ENCODE assay signal across 14 cellular contexts in the genomic region with DNA sequence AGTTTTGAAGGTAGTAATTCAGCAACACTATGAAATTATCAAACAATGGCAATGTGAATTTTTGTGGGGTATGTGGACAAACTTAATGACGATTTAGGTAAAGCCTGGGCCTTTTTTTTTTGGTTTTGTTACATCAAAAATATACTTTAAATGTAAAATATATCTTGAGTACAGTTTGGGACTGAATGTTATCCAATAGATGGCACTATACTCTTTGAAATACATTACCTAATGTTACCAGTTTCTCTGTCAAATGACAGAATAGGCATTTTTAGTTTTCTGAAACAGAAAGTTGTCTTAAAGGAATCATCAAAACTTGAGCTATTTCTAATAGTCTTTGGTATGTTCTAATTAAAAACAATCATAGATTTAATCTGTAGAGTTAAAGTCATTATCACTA.
DNase-seq lines count a peak whose midpoint lies in the region; ATAC-seq and TF ChIP-seq lines count a peak whose summit lies in the region.
"Had no signal": no experiment of that assay in that cellular context is flagged by ENCODE, and none has a peak within 500 bp of the region (broad histone marks: within the 10 kb centered on the region; RNA-seq: fewer than 3 reads in every experiment).

No MANE protein-coding gene starts in this region.

- H3K36me3 ChIP-seq in ACC112 (ENCODE audit: insufficient read depth, low read length) (no peaks in the 10 kb centered on the region), OCI-LY3 (replicated peaks; ENCODE audit: low read depth, low read length) (no peaks in the 10 kb centered on the region), fibroblast of lung (ENCODE audit: control insufficient read depth, insufficient read depth, low read length) (no peaks in the 10 kb centered on the region)
- H3K36me3 ChIP-seq: esophagus squamous epithelium, Peyer's patch had no signal

- H3K9ac ChIP-seq in OCI-LY3 (ENCODE audit: low read length) (no peak overlapping the region), fibroblast of lung (ENCODE audit: insufficient read depth, low read length) (no peak overlapping the region)

- no peaks in the 10 kb centered on the region for H3K9me3 ChIP-seq in OCI-LY3 (ENCODE audit: insufficient read depth, low read length)
- no peaks in the 10 kb centered on the region for H3K9me3 ChIP-seq in fibroblast of lung (ENCODE audit: control insufficient read depth, insufficient read depth, low read depth, low read length)
- H3K9me3 ChIP-seq: esophagus squamous epithelium had no signal

- H3K4me3 ChIP-seq in ACC112 (ENCODE audit: low read depth, low read length): no peak overlapping the region
- no peak overlapping the region for H3K4me3 ChIP-seq in OCI-LY3 (ENCODE audit: low read length)
- H3K4me3 ChIP-seq in fibroblast of lung (replicated peaks in 1 of 4; ENCODE audit: control extremely low read depth in 1 of 4, insufficient read depth in 1 of 4, low read depth in 3 of 4, low read length in 4 of 4): no peak overlapping the region
- H3K4me3 ChIP-seq: esophagus squamous epithelium, lung, Peyer's patch had no signal

- H3K4me2 ChIP-seq in OCI-LY3 (ENCODE audit: low read length) (no peak overlapping the region), fibroblast of lung (ENCODE audit: extremely low read depth, insufficient read depth, low read length) (no peak overlapping the region)

- H3K79me2 ChIP-seq in ACC112 (ENCODE audit: control insufficient read depth, insufficient read depth, low read length, unreplicated experiment): no peaks in the 10 kb centered on the region
- H3K79me2 ChIP-seq in OCI-LY3 (ENCODE audit: low read length): no peaks in the 10 kb centered on the region
- no peaks in the 10 kb centered on the region for H3K79me2 ChIP-seq in fibroblast of lung (ENCODE audit: control insufficient read depth, insufficient read depth, low read length)

- DNase-seq in GM13977 (ENCODE audit: low spot score) (peak; percentile 4), fibroblast of lung (ENCODE audit: low read depth in 2 of 2) (peak; percentile 1 to 32), NCI-H187 (lab: John Stamatoyannopoulos, UW) (no peak), NOMO-1 (lab: John Stamatoyannopoulos, UW; ENCODE audit: unreplicated experiment in 2 of 2) (no peak)
- no peak for DNase-seq in activated effector memory CD4-positive, alpha-beta T cell treated with anti-CD3 and anti-CD28 coated beads, Interleukin-2, amount 50 U/mL, for 16 hours
- DNase-seq: activated CD4-positive, alpha-beta T cell treated with anti-CD3 and anti-CD28 coated beads, Interleukin-2, amount 10 ng/mL, durations not matched to agents 24 days and 14 days; activated naive CD8-positive, alpha-beta T cell treated with anti-CD3 and anti-CD28 coated beads, Interleukin-2, amount 50 U/mL, for 24 hours; DMS79; esophagus squamous epithelium; Peyer's patch had no signal

- H3K27me3 ChIP-seq in ACC112 (ENCODE audit: insufficient read depth, low read length): no peaks in the 10 kb centered on the region
- no peaks in the 10 kb centered on the region for H3K27me3 ChIP-seq in OCI-LY3 (ENCODE audit: low read depth, low read length)
- no peaks in the 10 kb centered on the region for H3K27me3 ChIP-seq in fibroblast of lung (ENCODE audit: control insufficient read depth, insufficient read depth, low read length)
- H3K27me3 ChIP-seq: esophagus squamous epithelium, Peyer's patch had no signal

- ATAC-seq in HG03442 (IDR thresholded peaks at IDR 0.05; ENCODE audit: unreplicated experiment): no peak
- ATAC-seq: activated naive CD8-positive, alpha-beta T cell treated with anti-CD3 and anti-CD28 coated beads, Interleukin-2, amount 50 U/mL, for 24 hours had no signal

- H2AFZ ChIP-seq in ACC112 (ENCODE audit: low read length, unreplicated experiment) (peak overlapping the region; percentile 53), OCI-LY3 (ENCODE audit: low read depth, low read length) (0 out of 2 replicates have a peak overlapping the region, but pooled peaks have one; percentile 13), fibroblast of lung (ENCODE audit: low read length) (no peak overlapping the region)

- no peaks in the 10 kb centered on the region for H4K20me1 ChIP-seq in OCI-LY3 (ENCODE audit: insufficient read depth, low read length)
- no peaks in the 10 kb centered on the region for H4K20me1 ChIP-seq in fibroblast of lung (ENCODE audit: control insufficient read depth, extremely low read depth, insufficient read depth, low read length)

- in situ Hi-C loops in GM13977 (cut with MboI; ENCODE audit: low pct_unique_long_range_greater_than_20kb, low sequenced_read_pairs, unreplicated experiment): no loop called here

- H3K27ac ChIP-seq in ACC112 (ENCODE audit: low read depth, low read length): no peak overlapping the region
- H3K27ac ChIP-seq in OCI-LY3 (ENCODE audit: low read length): no peak overlapping the region
- H3K27ac ChIP-seq in fibroblast of lung (ENCODE audit: insufficient read depth, low read length): no peak overlapping the region
- H3K27ac ChIP-seq: esophagus squamous epithelium, Peyer's patch had no signal

- H3K4me1 ChIP-seq in ACC112 (ENCODE audit: control insufficient read depth, insufficient read depth, low read length, unreplicated experiment): peaks cover 6% of the 10 kb centered on the region
- no peaks in the 10 kb centered on the region for H3K4me1 ChIP-seq in OCI-LY3 (ENCODE audit: low read length)
- no peaks in the 10 kb centered on the region for H3K4me1 ChIP-seq in fibroblast of lung (ENCODE audit: control insufficient read depth, extremely low read depth, insufficient read depth, low read length)
- H3K4me1 ChIP-seq: esophagus squamous epithelium, Peyer's patch had no signal

- TF ChIP-seq CTCF in GM13977 (IDR thresholded peaks at IDR 0.05; ENCODE audit: extremely low read depth, insufficient read depth, missing control alignments): no peak
- peak; percentile 66 for TF ChIP-seq CTCF in OCI-LY3 (IDR thresholded peaks at IDR 0.05; ENCODE audit: low read depth, low read length)
- no peak for TF ChIP-seq CTCF in fibroblast of lung (conservative IDR thresholded peaks at IDR 0.05 in 1 of 2, IDR thresholded peaks at IDR 0.05 in 1 of 2; ENCODE audit: low read depth in 1 of 2, low read length in 2 of 2)

Comparison
In these comparisons a context has a peak if more than half of its experiments do, and no peak if none do; other contexts are left out.
1. DNase-seq: peak in GM13977 (single experiment) and fibroblast of lung (2 of 2); none in activated effector memory CD4-positive, alpha-beta T cell treated with anti-CD3 and anti-CD28 coated beads, Interleukin-2, amount 50 U/mL, for 16 hours (single experiment), NCI-H187 (0 of 2) and NOMO-1 (0 of 2).